In the genomic region with DNA sequence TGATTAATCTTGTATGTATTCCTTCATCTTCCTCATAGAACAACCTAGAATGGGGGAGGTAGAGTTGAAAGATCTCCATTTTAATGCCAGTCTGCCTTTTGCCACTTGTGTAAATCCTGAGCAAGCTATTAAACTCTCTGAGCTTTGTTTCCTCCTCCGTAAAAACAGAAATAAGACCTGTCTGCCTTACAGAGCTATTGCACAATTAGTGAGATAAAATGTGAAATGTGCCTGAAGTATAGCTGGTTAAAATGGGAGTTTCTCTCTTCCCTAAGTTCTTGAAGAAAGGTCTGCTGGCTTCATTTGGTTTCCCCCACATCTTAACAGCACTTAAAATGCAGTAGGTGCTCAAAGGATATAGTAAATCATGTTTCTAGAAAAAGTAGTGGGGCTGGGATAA, we compare ENCODE assay signal across 2 cellular contexts.
A peak's percentile ranks its signal among the peaks of the same experiment; 100 is the strongest.
TF ChIP-seq lines count a peak whose summit lies in the region.

No MANE protein-coding gene starts in this region.

TF ChIP-seq in HepG2, 621 proteins besides CTCF, POLR2A, EP300 and RAD21:
- TF ChIP-seq ZNF891 (CRISPR knock-in tag; IDR thresholded peaks at IDR 0.05) = no peak
- peak; percentile 65 for TF ChIP-seq CEBPB (IDR thresholded peaks at IDR 0.05; ENCODE audit: borderline replicate concordance, low read depth, low read length)

TF ChIP-seq in H1, 55 proteins besides CTCF, POLR2A, EP300 and RAD21:
- no peak for TF ChIP-seq SRF (IDR thresholded peaks at IDR 0.05; ENCODE audit: low read depth, low read length)
- TF ChIP-seq CEBPB (IDR thresholded peaks at IDR 0.05; ENCODE audit: low read depth, low read length) = peak; percentile 22; the same call in 1 of the 2 replicates
- TF ChIP-seq ZNF274 (IDR thresholded peaks at IDR 0.05; ENCODE audit: borderline replicate concordance, extremely low read depth, low read length) = no peak
- no peak for TF ChIP-seq KDM4A (IDR thresholded peaks at IDR 0.05; ENCODE audit: low read depth, low read length, severe bottlenecking)
- TF ChIP-seq CTBP2 (IDR thresholded peaks at IDR 0.05; ENCODE audit: borderline replicate concordance, insufficient read depth, insufficient read length, low read length) = no peak
- TF ChIP-seq, protein P1, sequence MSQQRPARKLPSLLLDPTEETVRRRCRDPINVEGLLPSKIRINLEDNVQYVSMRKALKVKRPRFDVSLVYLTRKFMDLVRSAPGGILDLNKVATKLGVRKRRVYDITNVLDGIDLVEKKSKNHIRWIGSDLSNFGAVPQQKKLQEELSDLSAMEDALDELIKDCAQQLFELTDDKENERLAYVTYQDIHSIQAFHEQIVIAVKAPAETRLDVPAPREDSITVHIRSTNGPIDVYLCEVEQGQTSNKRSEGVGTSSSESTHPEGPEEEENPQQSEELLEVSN (IDR thresholded peaks at IDR 0.05) = no peak
